ENCODE assay signal across 8 cellular contexts in the genomic region with DNA sequence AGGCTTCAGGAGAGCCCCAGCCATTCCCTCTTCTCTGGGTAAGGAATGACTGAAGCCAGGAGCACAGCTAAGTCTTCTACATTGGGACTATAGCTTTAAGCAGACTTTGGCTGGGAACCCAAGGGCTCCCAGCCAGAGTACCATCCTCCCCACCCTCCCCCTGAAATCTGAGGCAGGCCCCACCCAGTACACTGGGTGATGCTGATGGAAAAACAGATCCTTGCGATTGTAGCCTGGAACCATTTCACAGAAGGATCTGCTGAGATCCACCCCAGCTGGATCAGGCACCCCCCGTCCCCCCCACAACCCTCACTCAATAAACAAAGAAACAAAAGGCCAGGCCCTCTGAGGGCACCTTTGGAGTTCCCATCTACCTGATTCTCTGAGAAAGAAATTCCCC. TPM values are rescaled to one million over a fixed set of nuclear protein-coding genes. Genes with fewer than 3 reads are reported as not detected.
DNase-seq lines count a peak whose midpoint lies in the region; ATAC-seq and TF ChIP-seq lines count a peak whose summit lies in the region.

No MANE protein-coding gene starts in this region.

- H3K27ac ChIP-seq in KOPT-K1 (ENCODE audit: low read depth, low read length, poor library complexity, severe bottlenecking) (peak overlapping the region; percentile 74), thyroid gland (peak overlapping the region; percentile 92 to 100 (median 95)), WERI-Rb-1 (no peak overlapping the region)

- H3K27me3 ChIP-seq in thyroid gland, result no peaks in the 10 kb centered on the region
- no peaks in the 10 kb centered on the region for H3K27me3 ChIP-seq in WERI-Rb-1 (ENCODE audit: insufficient read depth, low read depth, severe bottlenecking)

- H3K36me3 ChIP-seq in KOPT-K1 (ENCODE audit: insufficient read depth, low read length), result peaks cover 30% of the 10 kb centered on the region
- H3K36me3 ChIP-seq in thyroid gland, result peaks cover 7 to 8% of the 10 kb centered on the region in 2 donors
- peaks cover 50% of the 10 kb centered on the region for H3K36me3 ChIP-seq in WERI-Rb-1

- DNase-seq in brain pericyte (ENCODE audit: low read depth, low spot score) (peak; percentile 31), left colon (peak; percentile 45 to 72), thyroid gland (peak; percentile 43 to 47), WERI-Rb-1 (no peak)
- DNase-seq in activated CD4-positive, alpha-beta T cell treated with anti-CD3 and anti-CD28 coated beads, Interleukin-2, amount 50 U/mL, for 4 hours, result no peak

- WGBS in thyroid gland, 2 donors, result 6 to 8% methylated on average over 2 of the region's 2 CpGs

- ATAC-seq in left colon, result peak; percentile 20
- ATAC-seq in GM18858 (IDR thresholded peaks at IDR 0.05; ENCODE audit: unreplicated experiment), result no peak
- no peak for ATAC-seq in GM21447 (IDR thresholded peaks at IDR 0.05; ENCODE audit: unreplicated experiment)

- intact Hi-C loops in left colon (cut with DNase I, micrococcal nuclease) (no loop called here), thyroid gland (cut with DNase I) (no loop called here)

- H3K4me1 ChIP-seq in thyroid gland, result peaks cover 48 to 60% of the 10 kb centered on the region in 2 donors

- H3K4me3 ChIP-seq in thyroid gland (replicated peaks in 1 of 3) (peak overlapping the region in 1 of 3 donors; percentile 39), WERI-Rb-1 (ENCODE audit: low read depth, low read length) (no peak overlapping the region)

- TF ChIP-seq POLR2A in thyroid gland (IDR thresholded peaks at IDR 0.05), result peak in 1 of 2 donors; percentile 19

- TF ChIP-seq CTCF in thyroid gland (IDR thresholded peaks at IDR 0.05) (no peak), WERI-Rb-1 (IDR thresholded peaks at IDR 0.05; ENCODE audit: low read depth, low read length) (no peak)

- H3K9me3 ChIP-seq in KOPT-K1 (ENCODE audit: insufficient read depth, low read length, poor library complexity, severe bottlenecking), result no peaks in the 10 kb centered on the region
- H3K9me3 ChIP-seq in thyroid gland, result no peaks in the 10 kb centered on the region
- no peaks in the 10 kb centered on the region for H3K9me3 ChIP-seq in WERI-Rb-1 (ENCODE audit: severe bottlenecking)

RNA-seq across cellular contexts. Expression of a gene that starts 39.8 kb away (rescaled TPM):
- total RNA-seq in left colon (10 to 100 TPM in 1 of 2 donors, 1 to 10 TPM in 1; 8.0 to 10.6 TPM), thyroid gland (10 to 100 TPM in 2 of 4 donors, 1 to 10 TPM in 2; 7.6 to 12.1 (median 9.5) TPM)

RNA-seq across cellular contexts. Expression of a gene that starts 41.9 kb away (rescaled TPM):
- total RNA-seq in left colon (100 to 1,000 TPM; 157 to 183 TPM), thyroid gland (100 to 1,000 TPM; 259 to 342 (median 280) TPM)

RNA-seq across cellular contexts. Expression of a gene that starts 42.2 kb away (rescaled TPM):
- 10 to 100 TPM in 1 of 2 donors, 1 to 10 TPM in 1; 8.0 to 10.1 TPM for total RNA-seq in left colon
- total RNA-seq in thyroid gland, result 10 to 100 TPM; 13.0 to 24.5 (median 14.1) TPM

Comparison
In these comparisons a context has a peak if more than half of its experiments do, and no peak if none do; other contexts are left out.
1. DNase-seq: peak in brain pericyte (single experiment), left colon (2 of 2) and thyroid gland (2 of 2); none in activated CD4-positive, alpha-beta T cell treated with anti-CD3 and anti-CD28 coated beads, Interleukin-2, amount 50 U/mL, for 4 hours (0 of 2) and WERI-Rb-1 (single experiment).